18 cellular contexts compared by ENCODE assay signal in the genomic region with DNA sequence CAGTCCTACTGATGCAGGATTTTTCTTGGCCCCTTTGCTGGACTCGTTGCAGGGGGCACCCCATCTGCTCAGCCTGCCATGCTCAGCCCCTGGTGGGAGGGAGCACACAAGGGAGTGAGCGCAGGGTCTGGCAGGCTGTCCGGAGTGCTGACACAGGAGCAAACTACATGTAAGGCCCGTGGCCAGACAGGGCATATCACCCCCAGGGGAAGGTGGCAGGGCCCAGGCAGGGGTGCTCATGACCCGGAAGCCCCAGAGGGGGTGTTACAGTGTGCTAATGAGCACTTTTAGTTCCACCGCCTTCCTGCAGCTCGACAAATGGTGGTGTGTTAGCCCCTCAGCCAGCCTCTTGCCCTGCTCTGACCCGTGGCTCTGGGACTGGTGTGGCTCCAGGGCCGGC.
"Had no signal": no experiment of that assay in that cellular context is flagged by ENCODE, and none has a peak within 500 bp of the region (broad histone marks: within the 10 kb centered on the region; RNA-seq: fewer than 3 reads in every experiment).

No MANE protein-coding gene starts in this region.

- H3K27ac Mint-ChIP-seq: activated naive CD4-positive, alpha-beta T cell treated with anti-CD3 and anti-CD28 coated beads for 36 hours; activated naive CD8-positive, alpha-beta T cell treated with anti-CD3 and anti-CD28 coated beads, Interleukin-2, amount 10 ng/mL, durations not matched to agents 7 days and 5 days; activated T-cell treated with anti-CD3 and anti-CD28 coated beads, Interleukin-2, amount 50 U/mL, for 24 hours; activated T-helper 2 cell treated with anti-CD3 and anti-CD28 coated beads, Interferon-gamma antibody, Interleukin-2, Interleukin-4, amounts not matched to agents 10 μg/mL and 5 μg/mL and 100 μg/mL, durations not matched to agents 14 hours and 24 hours and 36 hours; naive thymus-derived CD4-positive, alpha-beta T cell; T-cell; type B pancreatic cell had no signal

- H3K4me1 ChIP-seq: heart right ventricle, left lung had no signal

- H3K9me3 Mint-ChIP-seq: neural crest cell had no signal

- H3K9me3 ChIP-seq: left lung had no signal

- H3K27ac ChIP-seq: coronary artery, epithelial cell of prostate, heart right ventricle, left lung had no signal

- H3K36me3 Mint-ChIP-seq: activated naive CD8-positive, alpha-beta T cell treated with anti-CD3 and anti-CD28 coated beads, Interleukin-2, amount 10 ng/mL, durations not matched to agents 7 days and 5 days; T-cell; type B pancreatic cell had no signal

- H3K27me3 Mint-ChIP-seq: activated naive CD8-positive, alpha-beta T cell treated with anti-CD3 and anti-CD28 coated beads, Interleukin-2, amount 10 ng/mL, durations not matched to agents 7 days and 5 days; activated T-cell treated with anti-CD3 and anti-CD28 coated beads, Interleukin-2, amount 50 U/mL, for 24 hours; naive thymus-derived CD4-positive, alpha-beta T cell; T-cell had no signal

- H3K4me1 Mint-ChIP-seq: activated naive CD8-positive, alpha-beta T cell treated with anti-CD3 and anti-CD28 coated beads, Interleukin-2, amount 10 ng/mL, durations not matched to agents 7 days and 5 days; naive thymus-derived CD4-positive, alpha-beta T cell; neural crest cell; T-cell had no signal

- H3K4me3 ChIP-seq: coronary artery, heart right ventricle, left lung, lung had no signal

- H3K36me3 ChIP-seq: heart right ventricle, left lung had no signal

- DNase-seq: activated CD8-positive, alpha-beta memory T cell treated with anti-CD3 and anti-CD28 coated beads for 24 hours; activated CD8-positive, alpha-beta memory T cell treated with anti-CD3 and anti-CD28 coated beads, Interleukin-2, amount 50 U/mL, for 4 hours; activated naive CD4-positive, alpha-beta T cell treated with anti-CD3 and anti-CD28 coated beads for 36 hours; activated naive CD8-positive, alpha-beta T cell treated with anti-CD3 and anti-CD28 coated beads, Interleukin-2, amount 10 ng/mL, durations not matched to agents 7 days and 5 days; activated T-cell treated with anti-CD3 and anti-CD28 coated beads, Interleukin-2, amount 50 U/mL, for 24 hours; amniotic stem cell; heart right ventricle; kidney glomerular epithelial cell; naive thymus-derived CD4-positive, alpha-beta T cell; stimulated activated CD4-positive, alpha-beta T cell treated with anti-CD3 and anti-CD28 coated beads, Interleukin-4, amount 100 ng/mL, for 4 hours; T-cell had no signal

- H3K4me3 Mint-ChIP-seq: activated naive CD4-positive, alpha-beta T cell treated with anti-CD3 and anti-CD28 coated beads for 36 hours; activated naive CD8-positive, alpha-beta T cell treated with anti-CD3 and anti-CD28 coated beads, Interleukin-2, amount 10 ng/mL, durations not matched to agents 7 days and 5 days; activated T-cell treated with anti-CD3 and anti-CD28 coated beads, Interleukin-2, amount 50 U/mL, for 24 hours; naive thymus-derived CD4-positive, alpha-beta T cell; neural crest cell; T-cell; type B pancreatic cell had no signal

- H3K27me3 ChIP-seq: left lung had no signal
